ENCODE assay signal across 1 cellular context in the genomic region with DNA sequence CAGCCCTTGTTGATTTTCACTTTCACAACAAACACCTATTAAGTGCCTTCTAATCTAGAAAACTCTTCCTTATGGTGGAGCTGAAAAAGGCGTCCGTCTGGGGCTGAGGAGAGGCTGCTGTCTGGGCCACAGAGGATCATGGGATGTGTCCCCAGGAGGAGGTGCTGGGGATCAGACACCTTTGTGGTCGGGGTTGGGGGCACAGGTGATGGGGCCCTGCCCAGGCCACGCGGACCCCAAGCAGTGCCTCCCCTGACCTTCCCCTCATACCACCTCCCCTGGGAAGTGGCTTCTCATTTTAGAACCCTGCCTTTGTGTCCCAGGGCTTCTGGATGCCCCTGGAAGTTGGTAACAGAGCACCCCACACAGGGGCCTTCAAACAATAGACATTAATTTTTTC.
TF ChIP-seq lines count a peak whose summit lies in the region.

No MANE protein-coding gene starts in this region.

TF ChIP-seq in SK-N-SH, 30 proteins besides CTCF, POLR2A, EP300 and RAD21 (continued from another document):
- TF ChIP-seq, protein P1, sequence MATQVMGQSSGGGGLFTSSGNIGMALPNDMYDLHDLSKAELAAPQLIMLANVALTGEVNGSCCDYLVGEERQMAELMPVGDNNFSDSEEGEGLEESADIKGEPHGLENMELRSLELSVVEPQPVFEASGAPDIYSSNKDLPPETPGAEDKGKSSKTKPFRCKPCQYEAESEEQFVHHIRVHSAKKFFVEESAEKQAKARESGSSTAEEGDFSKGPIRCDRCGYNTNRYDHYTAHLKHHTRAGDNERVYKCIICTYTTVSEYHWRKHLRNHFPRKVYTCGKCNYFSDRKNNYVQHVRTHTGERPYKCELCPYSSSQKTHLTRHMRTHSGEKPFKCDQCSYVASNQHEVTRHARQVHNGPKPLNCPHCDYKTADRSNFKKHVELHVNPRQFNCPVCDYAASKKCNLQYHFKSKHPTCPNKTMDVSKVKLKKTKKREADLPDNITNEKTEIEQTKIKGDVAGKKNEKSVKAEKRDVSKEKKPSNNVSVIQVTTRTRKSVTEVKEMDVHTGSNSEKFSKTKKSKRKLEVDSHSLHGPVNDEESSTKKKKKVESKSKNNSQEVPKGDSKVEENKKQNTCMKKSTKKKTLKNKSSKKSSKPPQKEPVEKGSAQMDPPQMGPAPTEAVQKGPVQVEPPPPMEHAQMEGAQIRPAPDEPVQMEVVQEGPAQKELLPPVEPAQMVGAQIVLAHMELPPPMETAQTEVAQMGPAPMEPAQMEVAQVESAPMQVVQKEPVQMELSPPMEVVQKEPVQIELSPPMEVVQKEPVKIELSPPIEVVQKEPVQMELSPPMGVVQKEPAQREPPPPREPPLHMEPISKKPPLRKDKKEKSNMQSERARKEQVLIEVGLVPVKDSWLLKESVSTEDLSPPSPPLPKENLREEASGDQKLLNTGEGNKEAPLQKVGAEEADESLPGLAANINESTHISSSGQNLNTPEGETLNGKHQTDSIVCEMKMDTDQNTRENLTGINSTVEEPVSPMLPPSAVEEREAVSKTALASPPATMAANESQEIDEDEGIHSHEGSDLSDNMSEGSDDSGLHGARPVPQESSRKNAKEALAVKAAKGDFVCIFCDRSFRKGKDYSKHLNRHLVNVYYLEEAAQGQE (IDR thresholded peaks at IDR 0.05; ENCODE audit: low read depth, low read length): no peak
- no peak for TF ChIP-seq MXI1 (IDR thresholded peaks at IDR 0.05; ENCODE audit: low read depth, low read length)
- TF ChIP-seq, protein P2, sequence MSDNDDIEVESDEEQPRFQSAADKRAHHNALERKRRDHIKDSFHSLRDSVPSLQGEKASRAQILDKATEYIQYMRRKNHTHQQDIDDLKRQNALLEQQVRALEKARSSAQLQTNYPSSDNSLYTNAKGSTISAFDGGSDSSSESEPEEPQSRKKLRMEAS (IDR thresholded peaks at IDR 0.05; ENCODE audit: low read depth): no peak
- no peak for TF ChIP-seq RCOR1 (IDR thresholded peaks at IDR 0.05; ENCODE audit: low read length)
- TF ChIP-seq EZH2phosphoT487 (IDR thresholded peaks at IDR 0.05; ENCODE audit: borderline replicate concordance, low read depth): no peak
- no peak for TF ChIP-seq SIN3A (IDR thresholded peaks at IDR 0.05; ENCODE audit: borderline replicate concordance, low read depth, low read length)
- no peak for TF ChIP-seq JUND (IDR thresholded peaks at IDR 0.05)
- TF ChIP-seq TCF12 (IDR thresholded peaks at IDR 0.05): no peak
- TF ChIP-seq, protein P3, sequence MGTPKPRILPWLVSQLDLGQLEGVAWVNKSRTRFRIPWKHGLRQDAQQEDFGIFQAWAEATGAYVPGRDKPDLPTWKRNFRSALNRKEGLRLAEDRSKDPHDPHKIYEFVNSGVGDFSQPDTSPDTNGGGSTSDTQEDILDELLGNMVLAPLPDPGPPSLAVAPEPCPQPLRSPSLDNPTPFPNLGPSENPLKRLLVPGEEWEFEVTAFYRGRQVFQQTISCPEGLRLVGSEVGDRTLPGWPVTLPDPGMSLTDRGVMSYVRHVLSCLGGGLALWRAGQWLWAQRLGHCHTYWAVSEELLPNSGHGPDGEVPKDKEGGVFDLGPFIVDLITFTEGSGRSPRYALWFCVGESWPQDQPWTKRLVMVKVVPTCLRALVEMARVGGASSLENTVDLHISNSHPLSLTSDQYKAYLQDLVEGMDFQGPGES (IDR thresholded peaks at IDR 0.05; ENCODE audit: low read depth, low read length): no peak
- no peak for TF ChIP-seq MEF2A (IDR thresholded peaks at IDR 0.05; ENCODE audit: borderline replicate concordance, low read depth)
- TF ChIP-seq, protein P4, sequence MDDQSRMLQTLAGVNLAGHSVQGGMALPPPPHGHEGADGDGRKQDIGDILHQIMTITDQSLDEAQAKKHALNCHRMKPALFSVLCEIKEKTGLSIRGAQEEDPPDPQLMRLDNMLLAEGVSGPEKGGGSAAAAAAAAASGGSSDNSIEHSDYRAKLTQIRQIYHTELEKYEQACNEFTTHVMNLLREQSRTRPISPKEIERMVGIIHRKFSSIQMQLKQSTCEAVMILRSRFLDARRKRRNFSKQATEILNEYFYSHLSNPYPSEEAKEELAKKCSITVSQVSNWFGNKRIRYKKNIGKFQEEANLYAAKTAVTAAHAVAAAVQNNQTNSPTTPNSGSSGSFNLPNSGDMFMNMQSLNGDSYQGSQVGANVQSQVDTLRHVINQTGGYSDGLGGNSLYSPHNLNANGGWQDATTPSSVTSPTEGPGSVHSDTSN (IDR thresholded peaks at IDR 0.05): no peak
- TF ChIP-seq CHD2 (IDR thresholded peaks at IDR 0.05; ENCODE audit: low read length, partially characterized antibody): no peak
- TF ChIP-seq FOSL2 (IDR thresholded peaks at IDR 0.05; ENCODE audit: borderline replicate concordance, low read depth): no peak
- TF ChIP-seq GATA2 (CRISPR knock-in tag; IDR thresholded peaks at IDR 0.05): no peak
- TF ChIP-seq FOXM1 (IDR thresholded peaks at IDR 0.05; ENCODE audit: low read depth): no peak
- no peak for TF ChIP-seq RFX5 (IDR thresholded peaks at IDR 0.05; ENCODE audit: low read length)
- TF ChIP-seq, protein P5, sequence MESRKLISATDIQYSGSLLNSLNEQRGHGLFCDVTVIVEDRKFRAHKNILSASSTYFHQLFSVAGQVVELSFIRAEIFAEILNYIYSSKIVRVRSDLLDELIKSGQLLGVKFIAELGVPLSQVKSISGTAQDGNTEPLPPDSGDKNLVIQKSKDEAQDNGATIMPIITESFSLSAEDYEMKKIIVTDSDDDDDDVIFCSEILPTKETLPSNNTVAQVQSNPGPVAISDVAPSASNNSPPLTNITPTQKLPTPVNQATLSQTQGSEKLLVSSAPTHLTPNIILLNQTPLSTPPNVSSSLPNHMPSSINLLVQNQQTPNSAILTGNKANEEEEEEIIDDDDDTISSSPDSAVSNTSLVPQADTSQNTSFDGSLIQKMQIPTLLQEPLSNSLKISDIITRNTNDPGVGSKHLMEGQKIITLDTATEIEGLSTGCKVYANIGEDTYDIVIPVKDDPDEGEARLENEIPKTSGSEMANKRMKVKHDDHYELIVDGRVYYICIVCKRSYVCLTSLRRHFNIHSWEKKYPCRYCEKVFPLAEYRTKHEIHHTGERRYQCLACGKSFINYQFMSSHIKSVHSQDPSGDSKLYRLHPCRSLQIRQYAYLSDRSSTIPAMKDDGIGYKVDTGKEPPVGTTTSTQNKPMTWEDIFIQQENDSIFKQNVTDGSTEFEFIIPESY (IDR thresholded peaks at IDR 0.05; ENCODE audit: borderline replicate concordance, low read depth): no peak
- no peak for TF ChIP-seq TAF1 (IDR thresholded peaks at IDR 0.05; ENCODE audit: borderline replicate concordance, low read depth, low read length)
- TF ChIP-seq NFIC (IDR thresholded peaks at IDR 0.05; ENCODE audit: borderline replicate concordance): no peak
